20 cellular contexts compared by ENCODE assay signal in genomic region chr6:165766457-165766856, GRCh38.
DNase-seq lines count a peak whose midpoint lies in the region; ATAC-seq, FAIRE-seq and TF ChIP-seq lines count a peak whose summit lies in the region.
"Had no signal": no experiment of that assay in that cellular context is flagged by ENCODE, and none has a peak within 500 bp of the region (broad histone marks: within the 10 kb centered on the region; RNA-seq: fewer than 3 reads in every experiment).

No MANE protein-coding gene starts in this region.

- H3K4me3 ChIP-seq in epithelial cell of esophagus (ENCODE audit: low read length) (no peak overlapping the region), psoas muscle (no peak overlapping the region), Peyer's patch (no peak overlapping the region)
- H3K4me3 ChIP-seq: GM12878, SK-N-MC had no signal

- H3K27me3 ChIP-seq in psoas muscle (ENCODE audit: insufficient read depth in 3 of 3, low read length in 2 of 3) (no peaks in the 10 kb centered on the region), Peyer's patch (no peaks in the 10 kb centered on the region)

- H3K4me1 ChIP-seq in psoas muscle (peaks cover 4% of the 10 kb centered on the region), Peyer's patch (no peaks in the 10 kb centered on the region)

- WGBS in psoas muscle, 3 donors, result 40 to 47% (median 46%) methylated on average over 4 of the region's 4 CpGs

- intact Hi-C loops in psoas muscle (cut with DNase I), result no loop called here

- no peak for TF ChIP-seq POLR2A in Peyer's patch (IDR thresholded peaks at IDR 0.05)

- H3K36me3 ChIP-seq in psoas muscle (ENCODE audit: insufficient read depth in 1 of 2, low read depth in 1 of 2), result no peaks in the 10 kb centered on the region
- no peaks in the 10 kb centered on the region for H3K36me3 ChIP-seq in Peyer's patch

- no peaks in the 10 kb centered on the region for H3K9me3 ChIP-seq in psoas muscle
- no peaks in the 10 kb centered on the region for H3K9me3 ChIP-seq in Peyer's patch

- peak; percentile 8 for FAIRE-seq in RCC 7860 (lab: Jason Lieb, UNC)
- FAIRE-seq: G401.6, GM12878 had no signal

- DNase-seq in HT1080 (ENCODE audit: low read depth), result peak; percentile 68
- peak; percentile 14 for DNase-seq in RCC 7860 (ENCODE audit: low spot score)
- peak; percentile 45 for DNase-seq in epithelial cell of esophagus (ENCODE audit: low read depth)
- no peak for DNase-seq in psoas muscle
- no peak for DNase-seq in activated T-cell treated with anti-CD3 and anti-CD28 coated beads, Interleukin-2, amount 50 U/mL, for 1 hour
- DNase-seq in Peyer's patch, result no peak
- DNase-seq: activated CD4-positive, alpha-beta T cell treated with anti-CD3 and anti-CD28 coated beads, Interleukin-2, amount 10 ng/mL, durations not matched to agents 7 days and 5 days; activated naive CD4-positive, alpha-beta T cell treated with anti-CD3 and anti-CD28 coated beads, Interleukin-2, amount 50 U/mL, for 16 hours; activated T-cell treated with anti-CD3 and anti-CD28 coated beads, Interleukin-2, amount 50 U/mL, for 24 hours; AML-193; effector CD8-positive, alpha-beta T cell; foreskin fibroblast; mammary epithelial cell; NCI-H1417; NCI-H446 treated with DMSO at 0.1 percent for 48 hours; substantia nigra had no signal

- ATAC-seq in psoas muscle (no peak), HG03342 (IDR thresholded peaks at IDR 0.05; ENCODE audit: unreplicated experiment) (no peak)

- H3K27ac ChIP-seq in psoas muscle (peak overlapping the region; percentile 3), Peyer's patch (no peak overlapping the region)
- H3K27ac ChIP-seq: SK-N-MC had no signal

- TF ChIP-seq CTCF in epithelial cell of esophagus (IDR thresholded peaks at IDR 0.05; ENCODE audit: insufficient read depth, low read depth, low read length, missing control alignments) (no peak), psoas muscle (IDR thresholded peaks at IDR 0.05) (no peak), Peyer's patch (IDR thresholded peaks at IDR 0.05) (no peak)

Comparison
In these comparisons a context has a peak if more than half of its experiments do, and no peak if none do; other contexts are left out.
1. DNase-seq: peak in HT1080 (single experiment), RCC 7860 (single experiment) and epithelial cell of esophagus (single experiment); none in psoas muscle (0 of 2), activated T-cell treated with anti-CD3 and anti-CD28 coated beads, Interleukin-2, amount 50 U/mL, for 1 hour (single experiment) and Peyer's patch (0 of 3).